In genomic region chr14:103337794-103338193, GRCh38 we compare ENCODE assay signal across 1 cellular context.
TF ChIP-seq lines count a peak whose summit lies in the region.

No MANE protein-coding gene starts in this region.

TF ChIP-seq in H1, 55 proteins besides CTCF, POLR2A, EP300 and RAD21:
- TF ChIP-seq POLR2AphosphoS5 (IDR thresholded peaks at IDR 0.05; ENCODE audit: low read depth, low read length), result peak; percentile 41; the same call in 1 of the 2 replicates
- TF ChIP-seq EZH2 (IDR thresholded peaks at IDR 0.05; ENCODE audit: low read depth, low read length, severe bottlenecking), result no peak
- TF ChIP-seq KDM5A (IDR thresholded peaks at IDR 0.05; ENCODE audit: low read length), result no peak
